Comparison of ENCODE assay signal across 18 cellular contexts in the genomic region with DNA sequence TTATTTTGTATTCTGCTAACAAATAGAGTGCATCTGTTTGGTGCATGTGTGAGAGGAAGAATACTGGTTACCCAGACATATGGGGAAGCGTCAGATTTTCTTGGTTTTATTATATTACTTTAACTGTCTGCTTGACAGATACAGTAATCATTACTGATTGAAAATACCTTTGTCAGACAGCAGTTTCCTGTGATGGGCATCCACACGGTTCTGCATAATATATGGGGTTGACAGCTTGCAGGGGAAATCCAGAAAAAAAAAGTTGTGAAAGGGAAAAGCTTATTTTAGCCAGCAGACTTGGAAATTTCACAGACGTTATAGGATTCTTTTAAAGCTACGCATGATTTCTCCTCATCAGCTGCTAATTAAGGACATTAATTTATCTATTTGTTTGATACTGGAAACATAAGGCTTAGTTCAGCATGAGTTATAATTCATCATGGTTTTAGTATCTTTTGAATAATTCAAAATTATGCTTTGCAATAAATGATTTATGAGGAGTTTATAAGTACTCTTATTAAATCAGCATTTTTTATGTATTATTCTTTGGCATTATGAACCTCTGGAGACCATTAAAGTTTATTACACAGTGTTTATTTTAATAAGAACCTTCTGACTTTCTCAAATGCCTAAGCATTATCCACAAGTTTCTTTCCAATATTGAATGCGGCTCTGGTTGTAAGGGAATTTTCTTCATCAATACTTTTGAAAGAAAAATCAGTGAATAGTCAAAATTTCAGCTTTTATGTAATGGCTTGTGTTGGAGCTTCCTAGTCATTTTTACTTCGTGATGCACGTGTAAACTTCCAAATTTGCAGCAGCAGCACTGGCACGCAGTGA.
DNase-seq lines count a peak whose midpoint lies in the region; ATAC-seq, FAIRE-seq and TF ChIP-seq lines count a peak whose summit lies in the region.
"Had no signal": no experiment of that assay in that cellular context is flagged by ENCODE, and none has a peak within 500 bp of the region (broad histone marks: within the 10 kb centered on the region; RNA-seq: fewer than 3 reads in every experiment).

No MANE protein-coding gene starts in this region.

- no peak overlapping the region for H3K4ac ChIP-seq in IMR-90 (ENCODE audit: low read depth, low read length)
- no peak overlapping the region for H3K4ac ChIP-seq in neuronal stem cell (ENCODE audit: low read length)

- no peak overlapping the region for H3K18ac ChIP-seq in IMR-90 (ENCODE audit: low read depth, low read length)
- H3K18ac ChIP-seq in neuronal stem cell (ENCODE audit: low read length) = no peak overlapping the region

- H3K9me1 ChIP-seq in IMR-90 (ENCODE audit: insufficient read depth, low read length) = no peaks in the 10 kb centered on the region; the same call in 1 of the 2 replicates

- H2AK9ac ChIP-seq in IMR-90 (replicated peaks; ENCODE audit: low read depth, low read length, poor library complexity) = no peak overlapping the region

- H2AFZ ChIP-seq in IMR-90 (replicated peaks; ENCODE audit: low read length, poor library complexity) = no peak overlapping the region
- H2AFZ ChIP-seq in neuronal stem cell (ENCODE audit: low read length) = no peak overlapping the region

- intact Hi-C loops in IMR-90 (cut with micrococcal nuclease) = no loop called here

- H4K8ac ChIP-seq in IMR-90 (ENCODE audit: low read depth in 2 of 2, low read length in 2 of 2) (no peak overlapping the region), neuronal stem cell (ENCODE audit: low read depth, low read length) (no peak overlapping the region)

- H3K79me1 ChIP-seq in IMR-90 (ENCODE audit: low read depth in 1 of 2, low read length in 2 of 2) (no peaks in the 10 kb centered on the region), neuronal stem cell (ENCODE audit: low read depth, low read length) (no peaks in the 10 kb centered on the region)

- H3K9me3 ChIP-seq in IMR-90 (ENCODE audit: control insufficient read depth, insufficient read depth, low read length) (peaks cover 10% of the 10 kb centered on the region; the same call in 1 of the 2 replicates), neuronal stem cell (replicated peaks in 1 of 2; ENCODE audit: control insufficient read depth in 2 of 2, insufficient read depth in 1 of 2, low read depth in 1 of 2, low read length in 2 of 2) (no peaks in the 10 kb centered on the region)

- ATAC-seq in IMR-90 (ENCODE audit: low read depth) (no peak), GM19328 (IDR thresholded peaks at IDR 0.05; ENCODE audit: unreplicated experiment) (no peak)

- H3K36me3 ChIP-seq in IMR-90 (ENCODE audit: control insufficient read depth, insufficient read depth, low read length) (no peaks in the 10 kb centered on the region), neuronal stem cell (replicated peaks in 1 of 2; ENCODE audit: control insufficient read depth in 2 of 2, insufficient read depth in 2 of 2, low read length in 2 of 2) (no peaks in the 10 kb centered on the region)

- POLR2A ChIA-PET in IMR-90 (lab: Charles Lee; ENCODE audit: unreplicated experiment) = interaction anchor here (0.6 kb wide), 1 partner anchor 16 kb away, joined by 8 read pairs; no protein-coding TSS in a partner anchor

- H2AK5ac ChIP-seq in IMR-90 (ENCODE audit: low read depth, low read length) = peak overlapping the region; percentile 23; the same call in 1 of the 2 replicates
- no peak overlapping the region for H2AK5ac ChIP-seq in neuronal stem cell (ENCODE audit: low read depth, low read length)

- WGBS in IMR-90 (ENCODE audit: extremely low coverage in 2 of 2, insufficient read length in 1 of 2), 2 experiments = 73% methylated on average over 2 of the region's 8 CpGs; no CpG with 5 or more reads in 1 of the 2 experiments
- no CpG with 5 or more reads among the region's 8 CpGs for WGBS in neuronal stem cell (ENCODE audit: extremely low coverage in 2 of 2, insufficient read length in 2 of 2, insufficient replicate concordance in 1 of 2), 2 donors

- H3K27me3 ChIP-seq in IMR-90 (ENCODE audit: control insufficient read depth, insufficient read depth, low read length) = no peaks in the 10 kb centered on the region; the same call in 1 of the 2 replicates
- no peaks in the 10 kb centered on the region for H3K27me3 ChIP-seq in neuronal stem cell (ENCODE audit: control insufficient read depth in 3 of 3, insufficient read depth in 3 of 3, low read depth in 1 of 3, low read length in 3 of 3)

- H2BK15ac ChIP-seq in IMR-90 (ENCODE audit: low read depth, low read length) (no peak overlapping the region), neuronal stem cell (ENCODE audit: low read length) (no peak overlapping the region)

- H2BK5ac ChIP-seq in IMR-90 (ENCODE audit: low read depth, low read length, poor library complexity, severe bottlenecking) = no peak overlapping the region
- H2BK5ac ChIP-seq in neuronal stem cell (ENCODE audit: low read length) = no peak overlapping the region

- FAIRE-seq in endometrium (lab: Jason Lieb, UNC) = peak; percentile 78
- FAIRE-seq: G401.6, GM12892, GM19239, H54 had no signal

- CTCF ChIA-PET in IMR-90 (lab: Yijun Ruan, JAX) = interaction anchor here (1.1 kb wide), 1 partner anchor 299 kb away, joined by 3 read pairs; no protein-coding TSS in a partner anchor

- TF ChIP-seq POLR2A in IMR-90 (IDR thresholded peaks at IDR 0.05; ENCODE audit: low read depth, low read length) = no peak

- H3K27ac ChIP-seq in IMR-90 (ENCODE audit: insufficient read depth, low read length) = no peak overlapping the region
- no peak overlapping the region for H3K27ac ChIP-seq in neuronal stem cell (replicated peaks; ENCODE audit: low read length)
- H3K27ac ChIP-seq: HL-60 had no signal

- H4K20me1 ChIP-seq in IMR-90 (ENCODE audit: insufficient read depth, low read length) = no peaks in the 10 kb centered on the region

- dilution Hi-C loops in IMR-90 (cut with HindIII; ENCODE audit: low sequenced_read_pairs, unreplicated experiment) = no loop called here

- no peak overlapping the region for H3K56ac ChIP-seq in IMR-90 (ENCODE audit: extremely low read depth, insufficient read depth, low read length)

- H4K91ac ChIP-seq in IMR-90 (ENCODE audit: insufficient read depth, low read depth, low read length) = no peak overlapping the region
- H4K91ac ChIP-seq in neuronal stem cell (ENCODE audit: low read depth, low read length, poor library complexity) = no peak overlapping the region

- H4K5ac ChIP-seq in IMR-90 (ENCODE audit: low read depth, low read length) = no peak overlapping the region

- no peak overlapping the region for H3K4me3 ChIP-seq in IMR-90 (ENCODE audit: insufficient read depth, low read depth, low read length)
- no peak overlapping the region for H3K4me3 ChIP-seq in neuronal stem cell (ENCODE audit: low read length in 2 of 2)

- H2BK120ac ChIP-seq in IMR-90 (ENCODE audit: low read depth, low read length) (no peak overlapping the region), neuronal stem cell (ENCODE audit: low read depth, low read length) (no peak overlapping the region)

- TF ChIP-seq RAD21 in IMR-90 (IDR thresholded peaks at IDR 0.05; ENCODE audit: low read length) = no peak

- H3K4me2 ChIP-seq in IMR-90 (ENCODE audit: low read depth, low read length) (no peak overlapping the region), neuronal stem cell (ENCODE audit: insufficient read depth, low read length, poor library complexity, severe bottlenecking) (no peak overlapping the region)

- H3K4me1 ChIP-seq in IMR-90 (ENCODE audit: control insufficient read depth, insufficient read depth, low read length) (peaks cover 2% of the 10 kb centered on the region; the same call in 1 of the 2 replicates), neuronal stem cell (ENCODE audit: control insufficient read depth in 2 of 2, insufficient read depth in 1 of 2, low read depth in 1 of 2, low read length in 2 of 2) (no peaks in the 10 kb centered on the region)

- H2BK12ac ChIP-seq in neuronal stem cell (ENCODE audit: low read length) = no peak overlapping the region

- H3K23ac ChIP-seq in IMR-90 (ENCODE audit: low read depth, low read length) = no peak overlapping the region
- no peak overlapping the region for H3K23ac ChIP-seq in neuronal stem cell (ENCODE audit: low read depth, low read length, poor library complexity)

- peak; percentile 7 for DNase-seq in Ammon's horn (ENCODE audit: low spot score)
- no peak for DNase-seq in IMR-90
- no peak for DNase-seq in neuronal stem cell (ENCODE audit: low spot score)
- DNase-seq in SKM-1 (lab: John Stamatoyannopoulos, UW; ENCODE audit: unreplicated experiment) = no peak
- no peak for DNase-seq in central memory CD4-positive, alpha-beta T cell
- no peak for DNase-seq in activated CD4-positive, alpha-beta T cell treated with anti-CD3 and anti-CD28 coated beads for 1 hour
- DNase-seq: 8988T; C1 segment of cervical spinal cord; CD4-positive, alpha-beta T cell; DMS79; EL had no signal

- H3K14ac ChIP-seq in IMR-90 (replicated peaks; ENCODE audit: low read depth, low read length) = no peak overlapping the region
- H3K14ac ChIP-seq in neuronal stem cell (ENCODE audit: low read length) = peak overlapping the region; percentile 90

- no peak overlapping the region for H2BK20ac ChIP-seq in IMR-90 (ENCODE audit: low read depth, low read length)

- H3K9ac ChIP-seq in IMR-90 (ENCODE audit: low read depth, low read length) = no peak overlapping the region
- peak overlapping the region; percentile 38 for H3K9ac ChIP-seq in neuronal stem cell (ENCODE audit: low read depth, low read length, poor library complexity)

- no TSS peak for BruUV-seq in IMR-90 (replicated peaks; lab: Mats Ljungman, UMichigan)

- in situ Hi-C loops in IMR-90 (cut with MboI; ENCODE audit: low sequenced_read_pairs) = no loop called here

- TF ChIP-seq CTCF in IMR-90 (conservative IDR thresholded peaks at IDR 0.05; ENCODE audit: low read depth, low read length) = no peak

TF ChIP-seq in IMR-90, 13 proteins besides CTCF, POLR2A, EP300 and RAD21 (continues in another document):
- TF ChIP-seq MXI1 (IDR thresholded peaks at IDR 0.05; ENCODE audit: borderline replicate concordance, low read depth, low read length) (no peak), CEBPB (IDR thresholded peaks at IDR 0.05; ENCODE audit: low read depth, low read length) (no peak), MAFK (IDR thresholded peaks at IDR 0.05; ENCODE audit: low read depth, low read length) (no peak), FOS (IDR thresholded peaks at IDR 0.05; ENCODE audit: low read depth, low read length) (no peak), MAZ (IDR thresholded peaks at IDR 0.05; ENCODE audit: borderline replicate concordance, low read depth, low read length) (no peak), RFX5 (IDR thresholded peaks at IDR 0.05; ENCODE audit: low read depth, low read length) (no peak), RCOR1 (IDR thresholded peaks at IDR 0.05; ENCODE audit: insufficient replicate concordance, low read length) (no peak), SMC3 (IDR thresholded peaks at IDR 0.05; ENCODE audit: low read depth, low read length) (no peak), BHLHE40 (IDR thresholded peaks at IDR 0.05; ENCODE audit: low read depth, low read length) (no peak)
